In the genomic region with DNA sequence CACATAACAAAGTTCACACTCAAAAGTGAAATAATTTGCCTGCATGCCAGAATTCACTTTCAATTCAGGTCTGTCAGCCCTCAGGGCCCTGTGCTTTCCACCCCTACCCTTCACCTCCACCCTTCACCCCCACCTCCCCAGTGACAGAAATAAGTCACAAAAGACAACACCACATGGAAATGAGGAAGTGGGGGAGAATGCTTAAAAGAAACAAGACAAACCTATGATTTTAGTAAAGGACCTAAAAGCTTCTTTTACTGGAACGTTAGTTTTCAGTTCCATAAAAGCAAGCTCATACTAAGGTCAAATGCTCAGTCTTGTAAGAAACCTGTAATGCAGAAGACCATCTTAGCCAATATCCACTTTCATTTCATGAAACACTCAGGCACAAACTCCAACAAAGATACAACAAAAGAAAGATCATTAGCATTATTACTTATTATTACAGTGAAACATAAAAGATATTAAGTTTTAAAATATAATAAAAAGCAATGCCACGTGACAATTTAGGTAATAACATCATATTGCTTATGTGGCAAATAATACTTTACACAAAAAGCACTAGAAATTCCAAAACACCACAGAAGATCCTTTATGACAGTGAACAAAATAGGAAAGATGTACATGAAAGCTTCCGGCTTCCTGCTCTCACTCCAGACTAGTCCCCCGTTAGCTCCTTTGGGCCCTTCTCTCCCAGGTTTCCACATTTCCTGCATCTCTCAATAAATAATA, we compare ENCODE assay signal across 9 cellular contexts.
A peak's percentile ranks its signal among the peaks of the same experiment; 100 is the strongest.
DNase-seq lines count a peak whose midpoint lies in the region; ATAC-seq and TF ChIP-seq lines count a peak whose summit lies in the region.
"Had no signal": no experiment of that assay in that cellular context is flagged by ENCODE, and none has a peak within 500 bp of the region (broad histone marks: within the 10 kb centered on the region; RNA-seq: fewer than 3 reads in every experiment).

No MANE protein-coding gene starts in this region.

- H3K36me3 ChIP-seq in vagina, result no peaks in the 10 kb centered on the region

- no peak for TF ChIP-seq POLR2A in vagina (IDR thresholded peaks at IDR 0.05)

- H3K9me3 Mint-ChIP-seq in activated naive CD8-positive, alpha-beta T cell treated with anti-CD3 and anti-CD28 coated beads, Interleukin-2, amount 50 U/mL, for 24 hours, result peaks cover 3% of the 10 kb centered on the region
- H3K9me3 Mint-ChIP-seq: nephron had no signal

- H3K27ac Mint-ChIP-seq in activated naive CD8-positive, alpha-beta T cell treated with anti-CD3 and anti-CD28 coated beads, Interleukin-2, amount 50 U/mL, for 24 hours, result peak overlapping the region; percentile 35
- H3K27ac Mint-ChIP-seq: nephron had no signal

- ATAC-seq in GM18867 (IDR thresholded peaks at IDR 0.05; ENCODE audit: unreplicated experiment) (peak; percentile 90), GM21723 (IDR thresholded peaks at IDR 0.05; ENCODE audit: unreplicated experiment) (peak; percentile 93), HG03558 (IDR thresholded peaks at IDR 0.05; ENCODE audit: extremely low read depth, unreplicated experiment) (peak; percentile 75)
- no peak for ATAC-seq in activated naive CD8-positive, alpha-beta T cell treated with anti-CD3 and anti-CD28 coated beads, Interleukin-2, amount 50 U/mL, for 24 hours

- H3K27me3 Mint-ChIP-seq in activated naive CD8-positive, alpha-beta T cell treated with anti-CD3 and anti-CD28 coated beads, Interleukin-2, amount 50 U/mL, for 24 hours, result no peaks in the 10 kb centered on the region

- H3K4me3 Mint-ChIP-seq in activated naive CD8-positive, alpha-beta T cell treated with anti-CD3 and anti-CD28 coated beads, Interleukin-2, amount 50 U/mL, for 24 hours, result no peak overlapping the region
- H3K4me3 Mint-ChIP-seq: nephron had no signal

- no peaks in the 10 kb centered on the region for H3K9me3 ChIP-seq in vagina

- DNase-seq in activated naive CD8-positive, alpha-beta T cell treated with anti-CD3 and anti-CD28 coated beads, Interleukin-2, amount 50 U/mL, for 24 hours, result no peak
- DNase-seq in NCI-H2081 (lab: John Stamatoyannopoulos, UW) (no peak), cardiac septum (ENCODE audit: low spot score) (no peak), vagina (ENCODE audit: extremely low spot score in 2 of 2) (no peak), HT-29 (ENCODE audit: low spot score) (no peak)

- H3K27me3 ChIP-seq in vagina, result no peaks in the 10 kb centered on the region

- H3K4me1 ChIP-seq in vagina, result no peaks in the 10 kb centered on the region

- TF ChIP-seq CTCF in vagina (IDR thresholded peaks at IDR 0.05), result no peak

- peaks cover 24% of the 10 kb centered on the region for H3K36me3 Mint-ChIP-seq in activated naive CD8-positive, alpha-beta T cell treated with anti-CD3 and anti-CD28 coated beads, Interleukin-2, amount 50 U/mL, for 24 hours (ENCODE audit: low read depth)

- intact Hi-C loops in cardiac septum (cut with DNase I), result no loop called here
- intact Hi-C loops in vagina (cut with DNase I), result no loop called here

- peaks cover 51% of the 10 kb centered on the region for H3K4me1 Mint-ChIP-seq in activated naive CD8-positive, alpha-beta T cell treated with anti-CD3 and anti-CD28 coated beads, Interleukin-2, amount 50 U/mL, for 24 hours
- H3K4me1 Mint-ChIP-seq: nephron had no signal

- no peak overlapping the region for H3K4me3 ChIP-seq in vagina

- H3K27ac ChIP-seq in vagina, result no peak overlapping the region
